Comparison of ENCODE assay signal across 10 cellular contexts in the genomic region with DNA sequence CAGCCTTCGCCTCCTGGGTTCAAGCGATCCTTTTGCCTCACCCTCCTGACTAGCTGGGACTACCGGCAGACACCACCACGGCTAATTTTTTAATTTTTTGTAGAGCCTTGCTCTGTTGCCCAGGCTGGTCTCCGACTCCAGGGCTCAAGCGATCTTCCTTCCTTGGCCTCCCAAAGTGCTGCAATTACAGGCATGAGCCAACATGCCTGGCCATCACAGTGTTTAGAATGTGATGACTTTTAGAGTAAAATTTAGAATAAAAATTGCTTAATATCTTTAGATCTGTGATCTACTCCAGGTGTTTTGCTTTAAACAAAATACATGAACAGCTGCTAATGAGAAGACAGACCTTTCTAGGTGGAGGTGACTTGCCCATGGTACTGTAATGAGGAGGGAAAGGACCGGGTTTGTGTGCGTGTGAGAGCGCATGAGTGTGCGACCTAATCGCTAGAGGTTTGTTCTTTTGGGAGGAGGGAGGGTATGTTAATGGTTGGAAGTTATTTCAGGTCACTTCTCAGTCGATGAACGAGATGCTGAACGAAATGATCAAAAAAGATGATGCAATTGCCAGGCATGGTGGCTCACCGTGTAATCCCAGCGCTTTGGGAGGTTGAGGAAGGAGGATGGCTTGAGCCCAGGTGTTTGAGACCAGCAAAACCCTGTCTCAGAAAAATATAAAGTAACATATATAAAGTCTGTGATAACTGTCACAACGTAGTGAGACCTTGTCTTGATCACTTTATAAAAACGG. TPM values are rescaled to one million over a fixed set of nuclear protein-coding genes. Genes with fewer than 3 reads are reported as not detected.
DNase-seq lines count a peak whose midpoint lies in the region; ATAC-seq and TF ChIP-seq lines count a peak whose summit lies in the region.
"Had no signal": no experiment of that assay in that cellular context is flagged by ENCODE, and none has a peak within 500 bp of the region (broad histone marks: within the 10 kb centered on the region; RNA-seq: fewer than 3 reads in every experiment).

No MANE protein-coding gene starts in this region.

- H3K79me2 ChIP-seq in Loucy (ENCODE audit: insufficient read depth, low read length): peaks cover 72% of the 10 kb centered on the region

- TF ChIP-seq POLR2A in body of pancreas (IDR thresholded peaks at IDR 0.05): no peak

- peaks cover 13% of the 10 kb centered on the region for H3K36me3 Mint-ChIP-seq in CD4-positive, CD25-positive, alpha-beta regulatory T cell
- H3K36me3 Mint-ChIP-seq in chondrocyte (ENCODE audit: low read depth): no peaks in the 10 kb centered on the region
- no peaks in the 10 kb centered on the region for H3K36me3 Mint-ChIP-seq in natural killer cell treated with Interleukin-12 subunit alpha and Interleukin-12 subunit beta and Interleukin-15 and Interleukin-18, amount 100 ng/mL, for 72 hours

- no peaks in the 10 kb centered on the region for H3K9me3 ChIP-seq in CD4-positive, CD25-positive, alpha-beta regulatory T cell (ENCODE audit: control insufficient read depth in 2 of 2, low read length in 2 of 2)
- no peaks in the 10 kb centered on the region for H3K9me3 ChIP-seq in Loucy (ENCODE audit: insufficient read depth, low read depth, low read length)
- no peaks in the 10 kb centered on the region for H3K9me3 ChIP-seq in body of pancreas
- no peaks in the 10 kb centered on the region for H3K9me3 ChIP-seq in left lung

- peaks cover 0 to 3% (median 0%) of the 10 kb centered on the region in 7 donors for H3K9me3 Mint-ChIP-seq in CD4-positive, CD25-positive, alpha-beta regulatory T cell
- H3K9me3 Mint-ChIP-seq in chondrocyte (ENCODE audit: low read depth): no peaks in the 10 kb centered on the region
- no peaks in the 10 kb centered on the region for H3K9me3 Mint-ChIP-seq in natural killer cell treated with Interleukin-12 subunit alpha and Interleukin-12 subunit beta and Interleukin-15 and Interleukin-18, amount 100 ng/mL, for 72 hours
- H3K9me3 Mint-ChIP-seq: dendritic cell treated with granulocyte-macrophage colony-stimulating factor and Interleukin-4, amounts not matched to agents 40 ng/mL and 50 ng/mL, for 4 days had no signal

- peak overlapping the region; percentile 76 for H3K9ac ChIP-seq in Loucy (ENCODE audit: low read depth, low read length, poor library complexity, severe bottlenecking)

- 85 to 88% methylated on average over 18 of the region's 18 CpGs for WGBS in body of pancreas, 2 donors

- TF ChIP-seq CTCF in Loucy (conservative IDR thresholded peaks at IDR 0.05; ENCODE audit: low read length) (no peak), chondrocyte (IDR thresholded peaks at IDR 0.05) (no peak), body of pancreas (IDR thresholded peaks at IDR 0.05) (no peak), left lung (IDR thresholded peaks at IDR 0.05) (no peak)

- H3K4me1 ChIP-seq in CD4-positive, CD25-positive, alpha-beta regulatory T cell (ENCODE audit: control insufficient read depth, insufficient read depth, low read length, poor library complexity, severe bottlenecking): peaks cover 26% of the 10 kb centered on the region
- H3K4me1 ChIP-seq in Loucy (ENCODE audit: insufficient read depth, low read length, poor library complexity, severe bottlenecking) (peaks cover 19% of the 10 kb centered on the region), body of pancreas (peaks cover 23% of the 10 kb centered on the region), left lung (peaks cover 2 to 50% of the 10 kb centered on the region in 2 donors)

- peaks cover 35% of the 10 kb centered on the region for H4K20me1 ChIP-seq in Loucy (ENCODE audit: insufficient read depth, low read length, poor library complexity, severe bottlenecking)

- peaks cover 20 to 53% (median 33%) of the 10 kb centered on the region in 4 donors for H3K4me1 Mint-ChIP-seq in CD4-positive, CD25-positive, alpha-beta regulatory T cell
- H3K4me1 Mint-ChIP-seq in chondrocyte (ENCODE audit: low read depth): peaks cover 36% of the 10 kb centered on the region
- H3K4me1 Mint-ChIP-seq in natural killer cell treated with Interleukin-12 subunit alpha and Interleukin-12 subunit beta and Interleukin-15 and Interleukin-18, amount 100 ng/mL, for 72 hours (ENCODE audit: low read depth in 2 of 2): peaks cover 29 to 31% of the 10 kb centered on the region in 2 donors

- H3K27me3 ChIP-seq in CD4-positive, CD25-positive, alpha-beta regulatory T cell (ENCODE audit: control insufficient read depth, insufficient read depth, low read length): no peaks in the 10 kb centered on the region
- no peaks in the 10 kb centered on the region for H3K27me3 ChIP-seq in Loucy (ENCODE audit: insufficient read depth, low read length, poor library complexity, severe bottlenecking)
- no peaks in the 10 kb centered on the region for H3K27me3 ChIP-seq in body of pancreas
- H3K27me3 ChIP-seq in left lung: no peaks in the 10 kb centered on the region

- intact Hi-C loops in body of pancreas (cut with DNase I) (no loop called here), left lung (cut with DNase I) (no loop called here)

- no peak for DNase-seq in CD4-positive, CD25-positive, alpha-beta regulatory T cell
- peak; percentile 13 for DNase-seq in chondrocyte (ENCODE audit: low spot score)
- DNase-seq in natural killer cell treated with Interleukin-12 subunit alpha and Interleukin-12 subunit beta and Interleukin-15 and Interleukin-18, amount 100 ng/mL, for 72 hours (ENCODE audit: low spot score): no peak
- DNase-seq in body of pancreas: no peak
- DNase-seq in cerebellum (ENCODE audit: low spot score): no peak
- DNase-seq in left lung: no peak
- DNase-seq in amygdala (lab: John Stamatoyannopoulos, UW): no peak
- DNase-seq: NCI-H226 had no signal

- H3K4me3 ChIP-seq in CD4-positive, CD25-positive, alpha-beta regulatory T cell (ENCODE audit: low read depth, low read length): peak overlapping the region; percentile 89
- H3K4me3 ChIP-seq in Loucy (ENCODE audit: low read length, poor library complexity, severe bottlenecking): peak overlapping the region; percentile 82
- no peak overlapping the region for H3K4me3 ChIP-seq in body of pancreas
- peak overlapping the region in 1 of 2 donors; percentile 98 for H3K4me3 ChIP-seq in left lung

- H3K4me2 ChIP-seq in Loucy (ENCODE audit: low read depth, low read length, poor library complexity, severe bottlenecking): peak overlapping the region; percentile 88

- ATAC-seq in CD4-positive, CD25-positive, alpha-beta regulatory T cell (ENCODE audit: low read depth in 2 of 2): no peak
- ATAC-seq in natural killer cell treated with Interleukin-12 subunit alpha and Interleukin-12 subunit beta and Interleukin-15 and Interleukin-18, amount 100 ng/mL, for 72 hours: no peak
- ATAC-seq in body of pancreas: no peak
- ATAC-seq in left lung: no peak

- peak overlapping the region in 2 of 3 donors; percentile 36 to 92 for H3K27ac Mint-ChIP-seq in CD4-positive, CD25-positive, alpha-beta regulatory T cell
- H3K27ac Mint-ChIP-seq in chondrocyte (ENCODE audit: unreplicated experiment): no peak overlapping the region
- no peak overlapping the region for H3K27ac Mint-ChIP-seq in natural killer cell treated with Interleukin-12 subunit alpha and Interleukin-12 subunit beta and Interleukin-15 and Interleukin-18, amount 100 ng/mL, for 72 hours

- H3K27me3 Mint-ChIP-seq in CD4-positive, CD25-positive, alpha-beta regulatory T cell: no peaks in the 10 kb centered on the region
- no peaks in the 10 kb centered on the region for H3K27me3 Mint-ChIP-seq in chondrocyte (ENCODE audit: low read depth)
- H3K27me3 Mint-ChIP-seq in natural killer cell treated with Interleukin-12 subunit alpha and Interleukin-12 subunit beta and Interleukin-15 and Interleukin-18, amount 100 ng/mL, for 72 hours: no peaks in the 10 kb centered on the region
- H3K27me3 Mint-ChIP-seq: dendritic cell treated with granulocyte-macrophage colony-stimulating factor and Interleukin-4, amounts not matched to agents 40 ng/mL and 50 ng/mL, for 4 days had no signal

- no peaks in the 10 kb centered on the region for H3K9me2 ChIP-seq in Loucy (replicated peaks; ENCODE audit: low read depth, low read length)

- peaks cover 3% of the 10 kb centered on the region for H3K36me3 ChIP-seq in CD4-positive, CD25-positive, alpha-beta regulatory T cell (ENCODE audit: control insufficient read depth, insufficient read depth, low read length)
- H3K36me3 ChIP-seq in Loucy (ENCODE audit: insufficient read depth, low read length): no peaks in the 10 kb centered on the region
- H3K36me3 ChIP-seq in body of pancreas (replicated peaks in 1 of 2; ENCODE audit: insufficient read depth in 1 of 2, low read depth in 2 of 2): no peaks in the 10 kb centered on the region
- H3K36me3 ChIP-seq in left lung: no peaks in the 10 kb centered on the region

- H3K27ac ChIP-seq in CD4-positive, CD25-positive, alpha-beta regulatory T cell (ENCODE audit: insufficient read depth, low read length, poor library complexity, severe bottlenecking): no peak overlapping the region
- H3K27ac ChIP-seq in body of pancreas (no peak overlapping the region), left lung (no peak overlapping the region)

- peak overlapping the region; percentile 82 to 100 (median 83) for H3K4me3 Mint-ChIP-seq in CD4-positive, CD25-positive, alpha-beta regulatory T cell
- peak overlapping the region; percentile 57 for H3K4me3 Mint-ChIP-seq in chondrocyte (ENCODE audit: unreplicated experiment)
- peak overlapping the region; percentile 51 for H3K4me3 Mint-ChIP-seq in natural killer cell treated with Interleukin-12 subunit alpha and Interleukin-12 subunit beta and Interleukin-15 and Interleukin-18, amount 100 ng/mL, for 72 hours

- H3F3A ChIP-seq in Loucy (ENCODE audit: low read depth): no peaks in the 10 kb centered on the region

- H2AFZ ChIP-seq in Loucy (ENCODE audit: low read length): no peak overlapping the region

RNA-seq across cellular contexts. Expression of a gene that starts 2.0 kb away (rescaled TPM):
- total RNA-seq in CD4-positive, CD25-positive, alpha-beta regulatory T cell: 22.8 TPM
- polyA plus RNA-seq in CD4-positive, CD25-positive, alpha-beta regulatory T cell: 10 to 100 TPM in 1 of 4 donors, 1 to 10 TPM in 3; 7.6 to 11.2 (median 8.8) TPM
- total RNA-seq in chondrocyte (20.4 to 24.7 TPM (median 22.5 TPM) in 3 replicates), body of pancreas (1 to 10 TPM; 4.0 to 7.5 TPM), cerebellum (51.7 TPM), left lung (10 to 100 TPM; 29.1 to 30.7 TPM)
- total RNA-seq in natural killer cell treated with Interleukin-12 subunit alpha and Interleukin-12 subunit beta and Interleukin-15 and Interleukin-18, amount 100 ng/mL, for 72 hours: 10 to 100 TPM; 32.8 to 38.5 TPM

Comparison
In these comparisons a context has a peak if more than half of its experiments do, and no peak if none do; other contexts are left out.
1. H3K4me3 ChIP-seq: peak in CD4-positive, CD25-positive, alpha-beta regulatory T cell (single experiment) and Loucy (single experiment); none in body of pancreas (0 of 2).
2. H3K27ac Mint-ChIP-seq: peak in CD4-positive, CD25-positive, alpha-beta regulatory T cell (2 of 3); none in chondrocyte (single experiment) and natural killer cell treated with Interleukin-12 subunit alpha and Interleukin-12 subunit beta and Interleukin-15 and Interleukin-18, amount 100 ng/mL, for 72 hours (0 of 2).
3. Peak in every context shown above with its lines, with median percentiles within 50 percentile points of each other: H3K4me3 Mint-ChIP-seq.